Comparison of ENCODE assay signal across 21 cellular contexts in genomic region chr10:95296764-95297163, GRCh38.
"Had no signal": no experiment of that assay in that cellular context is flagged by ENCODE, and none has a peak within 500 bp of the region (broad histone marks: within the 10 kb centered on the region; RNA-seq: fewer than 3 reads in every experiment).

No MANE protein-coding gene starts in this region.

- H3K27ac ChIP-seq: dorsolateral prefrontal cortex, epithelial cell of prostate, lower lobe of right lung, prostate gland, right atrium auricular region, testis, VCaP had no signal

- H3K27me3 ChIP-seq: right atrium auricular region, testis, upper lobe of left lung had no signal

- H3K9me3 ChIP-seq: lower lobe of right lung, prostate gland, right atrium auricular region, testis, upper lobe of left lung had no signal

- H3K4me1 ChIP-seq: prostate gland, testis had no signal

- ATAC-seq: activated naive CD8-positive, alpha-beta T cell treated with anti-CD3 and anti-CD28 coated beads, Interleukin-2, amount 50 U/mL, for 24 hours; lower lobe of right lung; T-helper 17 cell had no signal

- H3K4me1 Mint-ChIP-seq: neural crest cell had no signal

- DNase-seq: activated CD4-positive, alpha-beta memory T cell treated with anti-CD3 and anti-CD28 coated beads for 36 hours; activated naive CD8-positive, alpha-beta T cell treated with anti-CD3 and anti-CD28 coated beads, Interleukin-2, amount 50 U/mL, for 24 hours; anterior cingulate cortex; central memory CD4-positive, alpha-beta T cell; dorsolateral prefrontal cortex; endodermal cell; foreskin fibroblast; left cardiac atrium; lower lobe of right lung; midbrain; stimulated activated CD4-positive, alpha-beta T cell treated with anti-CD3 and anti-CD28 coated beads, Interleukin-4, amount 100 ng/mL, for 1 hour; T-helper 17 cell; testis; upper lobe of left lung had no signal

- H3K36me3 Mint-ChIP-seq: activated CD4-positive, alpha-beta memory T cell treated with anti-CD3 and anti-CD28 coated beads for 36 hours; brain had no signal

- H3K4me3 Mint-ChIP-seq: activated CD4-positive, alpha-beta memory T cell treated with anti-CD3 and anti-CD28 coated beads for 36 hours; activated naive CD8-positive, alpha-beta T cell treated with anti-CD3 and anti-CD28 coated beads, Interleukin-2, amount 50 U/mL, for 24 hours; brain; endodermal cell; neural crest cell; T-helper 17 cell had no signal

- H3K27ac Mint-ChIP-seq: activated CD4-positive, alpha-beta memory T cell treated with anti-CD3 and anti-CD28 coated beads for 36 hours; activated naive CD8-positive, alpha-beta T cell treated with anti-CD3 and anti-CD28 coated beads, Interleukin-2, amount 50 U/mL, for 24 hours; brain; endodermal cell; T-helper 17 cell had no signal

- H3K4me3 ChIP-seq: dorsolateral prefrontal cortex, lower lobe of right lung, prostate gland, right atrium auricular region, skin epidermis, testis, upper lobe of left lung had no signal

- H3K36me3 ChIP-seq: lower lobe of right lung, prostate gland, right atrium auricular region, upper lobe of left lung had no signal

- H3K9me3 Mint-ChIP-seq: activated CD4-positive, alpha-beta memory T cell treated with anti-CD3 and anti-CD28 coated beads for 36 hours; activated naive CD8-positive, alpha-beta T cell treated with anti-CD3 and anti-CD28 coated beads, Interleukin-2, amount 50 U/mL, for 24 hours; endodermal cell; neural crest cell had no signal
